In the genomic region with DNA sequence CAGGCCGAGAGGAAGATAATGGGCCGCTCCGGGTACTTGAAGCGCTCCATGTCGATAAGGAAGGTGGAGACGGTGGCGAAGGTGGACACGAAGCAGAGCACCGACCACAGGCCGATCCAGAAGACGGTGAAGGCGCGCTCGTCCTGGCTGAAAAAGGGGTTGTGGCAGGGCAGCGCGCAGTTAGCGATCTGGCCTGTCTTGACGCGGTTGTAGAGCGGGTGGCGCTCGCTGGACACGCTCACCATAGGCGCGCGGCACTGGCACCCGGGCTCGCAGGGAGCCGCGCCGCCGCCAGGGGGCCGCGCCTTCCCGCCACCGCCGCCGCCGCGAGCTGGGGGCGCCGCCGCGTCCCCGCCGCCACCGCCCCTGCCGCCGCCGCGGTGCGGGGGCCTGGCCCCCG, we compare ENCODE assay signal across 8 cellular contexts. TPM values are rescaled to one million over a fixed set of nuclear protein-coding genes. Genes with fewer than 3 reads are reported as not detected.
A peak's percentile ranks its signal among the peaks of the same experiment; 100 is the strongest.
DNase-seq lines count a peak whose midpoint lies in the region; ATAC-seq and TF ChIP-seq lines count a peak whose summit lies in the region.

No MANE protein-coding gene starts in this region.

- peak overlapping the region; percentile 99 for H3K4me2 ChIP-seq in IMR-90 (ENCODE audit: low read depth, low read length)

- CTCF ChIA-PET in IMR-90 (lab: Yijun Ruan, JAX), result interaction anchor here (0.6 to 2.0 kb wide), 5 partner anchors 234 to 1239 kb away, joined by 3 to 7 read pairs (median 4); no protein-coding TSS in a partner anchor
- CTCF ChIA-PET in activated CD8-positive, alpha-beta T cell treated with anti-CD3 and anti-CD28 coated beads for 36 hours (lab: Charles Lee), result no interaction called here

- peak; percentile 42 for TF ChIP-seq RAD21 in IMR-90 (IDR thresholded peaks at IDR 0.05; ENCODE audit: low read length)

- no TSS peak for BruUV-seq in IMR-90 (replicated peaks; lab: Mats Ljungman, UMichigan)

- no peak for TF ChIP-seq POLR2A in IMR-90 (IDR thresholded peaks at IDR 0.05; ENCODE audit: low read depth, low read length)

- peak overlapping the region in 1 of 2 experiments; percentile 42; a peak in 1 of 4 replicates for H4K8ac ChIP-seq in IMR-90 (ENCODE audit: low read depth in 2 of 2, low read length in 2 of 2)

- peak overlapping the region; percentile 32 for H2AK9ac ChIP-seq in IMR-90 (replicated peaks; ENCODE audit: low read depth, low read length, poor library complexity)

- 0 out of 2 replicates have a peak overlapping the region, but pooled peaks have one; percentile 16 for H3K56ac ChIP-seq in IMR-90 (ENCODE audit: extremely low read depth, insufficient read depth, low read length)

- peak overlapping the region; percentile 28; the same call in 1 of the 2 replicates for H2BK120ac ChIP-seq in IMR-90 (ENCODE audit: low read depth, low read length)

- peak overlapping the region; percentile 98 for H2AFZ ChIP-seq in IMR-90 (replicated peaks; ENCODE audit: low read length, poor library complexity)

- dilution Hi-C loops in IMR-90 (cut with HindIII; ENCODE audit: low sequenced_read_pairs, unreplicated experiment), result no loop called here

- H3K4me3 ChIP-seq in IMR-90 (ENCODE audit: insufficient read depth, low read depth, low read length) (peak overlapping the region; percentile 91), mucosa of rectum (ENCODE audit: low read length in 2 of 2) (peak overlapping the region; percentile 70 to 74), thymus (ENCODE audit: low read length) (peak overlapping the region; percentile 64)

- H3K18ac ChIP-seq in IMR-90 (ENCODE audit: low read depth, low read length), result no peak overlapping the region

- H3K4ac ChIP-seq in IMR-90 (ENCODE audit: low read depth, low read length), result peak overlapping the region; percentile 82

- in situ Hi-C loops in IMR-90 (cut with MboI; ENCODE audit: low sequenced_read_pairs), result loop anchor here (10.0 kb wide), 1 partner anchor 274 kb away; no protein-coding TSS in a partner anchor

- ATAC-seq in IMR-90 (ENCODE audit: low read depth), result peak; percentile 50
- peak; percentile 41 for ATAC-seq in activated CD8-positive, alpha-beta T cell treated with anti-CD3 and anti-CD28 coated beads for 36 hours
- ATAC-seq in esophagus mucosa, result peak; percentile 30
- ATAC-seq in HG03196 (IDR thresholded peaks at IDR 0.05; ENCODE audit: unreplicated experiment), result no peak

- H3K4me3 Mint-ChIP-seq in activated CD8-positive, alpha-beta T cell treated with anti-CD3 and anti-CD28 coated beads for 36 hours, result peak overlapping the region; percentile 65

- no peak overlapping the region for H3K23ac ChIP-seq in IMR-90 (ENCODE audit: low read depth, low read length)

- TF ChIP-seq CTCF in GM20000 (IDR thresholded peaks at IDR 0.05; ENCODE audit: extremely low read depth, missing control alignments) (peak; percentile 41), IMR-90 (conservative IDR thresholded peaks at IDR 0.05; ENCODE audit: low read depth, low read length) (peak; percentile 61)
- TF ChIP-seq CTCF in activated CD8-positive, alpha-beta T cell treated with anti-CD3 and anti-CD28 coated beads for 36 hours (IDR thresholded peaks at IDR 0.05), result no peak

- peaks cover 8% of the 10 kb centered on the region; the same call in 1 of the 2 replicates for H4K20me1 ChIP-seq in IMR-90 (ENCODE audit: insufficient read depth, low read length)

- peaks cover 60% of the 10 kb centered on the region for H3K27me3 Mint-ChIP-seq in activated CD8-positive, alpha-beta T cell treated with anti-CD3 and anti-CD28 coated beads for 36 hours

- H2BK15ac ChIP-seq in IMR-90 (ENCODE audit: low read depth, low read length), result 0 out of 3 replicates have a peak overlapping the region, but pooled peaks have one; percentile 15

- 1% methylated on average over 26 of the region's 53 CpGs; no CpG with 5 or more reads in 1 of the 2 experiments for WGBS in IMR-90 (ENCODE audit: extremely low coverage in 2 of 2, insufficient read length in 1 of 2), 2 experiments
- under 1% methylated on average over 53 of the region's 53 CpGs for WGBS in thymus

- intact Hi-C loops in IMR-90 (cut with micrococcal nuclease), result loop anchor here (5.0 to 10.0 kb wide), 4 partner anchors 362 to 964 kb away; no protein-coding TSS in a partner anchor
- intact Hi-C loops in activated CD8-positive, alpha-beta T cell treated with anti-CD3 and anti-CD28 coated beads for 36 hours (cut with micrococcal nuclease), result no loop called here

- 0 out of 2 replicates have a peak, but pooled peaks cover 2% of the 10 kb centered on the region for H3K27me3 ChIP-seq in IMR-90 (ENCODE audit: control insufficient read depth, insufficient read depth, low read length)
- H3K27me3 ChIP-seq in mucosa of rectum (ENCODE audit: control insufficient read depth in 2 of 2, insufficient read depth in 2 of 2, low read length in 2 of 2), result peaks cover 0 to 2% of the 10 kb centered on the region in 2 donors
- H3K27me3 ChIP-seq in thymus (ENCODE audit: control insufficient read depth, insufficient read depth), result peaks cover 82% of the 10 kb centered on the region

- H3K9ac ChIP-seq in IMR-90 (ENCODE audit: low read depth, low read length), result peak overlapping the region; percentile 74; the same call in 1 of the 2 replicates
- peak overlapping the region in 1 of 2 donors; percentile 69 for H3K9ac ChIP-seq in mucosa of rectum (ENCODE audit: low read depth in 1 of 2, low read length in 2 of 2)

- no peaks in the 10 kb centered on the region for H3K9me3 Mint-ChIP-seq in activated CD8-positive, alpha-beta T cell treated with anti-CD3 and anti-CD28 coated beads for 36 hours

- no peaks in the 10 kb centered on the region for H3K9me1 ChIP-seq in IMR-90 (ENCODE audit: insufficient read depth, low read length)

- peak; percentile 31 for DNase-seq in DMS114 treated with DMSO at 0.1 percent for 48 hours (lab: John Stamatoyannopoulos, UW; ENCODE audit: unreplicated experiment)
- peak; percentile 86 for DNase-seq in GM20000 (ENCODE audit: low spot score)
- DNase-seq in IMR-90, result peak; percentile 76
- DNase-seq in activated CD8-positive, alpha-beta T cell treated with anti-CD3 and anti-CD28 coated beads for 36 hours, result peak; percentile 36

- peak overlapping the region; percentile 78 for H3K14ac ChIP-seq in IMR-90 (replicated peaks; ENCODE audit: low read depth, low read length)

- H3K4me1 Mint-ChIP-seq in activated CD8-positive, alpha-beta T cell treated with anti-CD3 and anti-CD28 coated beads for 36 hours (ENCODE audit: low read depth), result peaks cover 22% of the 10 kb centered on the region

- H4K91ac ChIP-seq in IMR-90 (ENCODE audit: insufficient read depth, low read depth, low read length), result peak overlapping the region; percentile 76

- POLR2A ChIA-PET in IMR-90 (lab: Charles Lee; ENCODE audit: unreplicated experiment), result interaction anchor here (0.9 kb wide), 1 partner anchor 1139 kb away, joined by 3 read pairs; no protein-coding TSS in a partner anchor
- POLR2A ChIA-PET in activated CD8-positive, alpha-beta T cell treated with anti-CD3 and anti-CD28 coated beads for 36 hours (lab: Charles Lee), result no interaction called here

- H4K5ac ChIP-seq in IMR-90 (ENCODE audit: low read depth, low read length), result no peak overlapping the region

- H3K27ac ChIP-seq in IMR-90 (ENCODE audit: insufficient read depth, low read length) (peak overlapping the region; percentile 30; the same call in 1 of the 2 replicates), mucosa of rectum (ENCODE audit: low read depth in 2 of 2, low read length in 2 of 2) (no peak overlapping the region), thymus (ENCODE audit: low read depth) (no peak overlapping the region)

- no peak overlapping the region; the same call in 1 of the 2 replicates for H2AK5ac ChIP-seq in IMR-90 (ENCODE audit: low read depth, low read length)

- H3K36me3 ChIP-seq in IMR-90 (ENCODE audit: control insufficient read depth, insufficient read depth, low read length) (no peaks in the 10 kb centered on the region), mucosa of rectum (ENCODE audit: control insufficient read depth in 2 of 2, insufficient read depth in 2 of 2, low read length in 2 of 2) (no peaks in the 10 kb centered on the region), thymus (ENCODE audit: control insufficient read depth, insufficient read depth) (no peaks in the 10 kb centered on the region)

- no peaks in the 10 kb centered on the region for H3K36me3 Mint-ChIP-seq in activated CD8-positive, alpha-beta T cell treated with anti-CD3 and anti-CD28 coated beads for 36 hours (ENCODE audit: low read depth)

- H2BK5ac ChIP-seq in IMR-90 (ENCODE audit: low read depth, low read length, poor library complexity, severe bottlenecking), result peak overlapping the region; percentile 59

- H3K4me1 ChIP-seq in IMR-90 (ENCODE audit: control insufficient read depth, insufficient read depth, low read length), result peaks cover 7% of the 10 kb centered on the region
- H3K4me1 ChIP-seq in mucosa of rectum (ENCODE audit: control insufficient read depth in 2 of 2, insufficient read depth in 2 of 2, low read length in 2 of 2), result peaks cover 22 to 31% of the 10 kb centered on the region in 2 donors
- peaks cover 3% of the 10 kb centered on the region for H3K4me1 ChIP-seq in thymus (ENCODE audit: control insufficient read depth, insufficient read depth, low read length)

- no peaks in the 10 kb centered on the region for H3K9me3 ChIP-seq in IMR-90 (ENCODE audit: control insufficient read depth, insufficient read depth, low read length)
- no peaks in the 10 kb centered on the region for H3K9me3 ChIP-seq in mucosa of rectum (ENCODE audit: control insufficient read depth in 2 of 2, low read length in 2 of 2)
- peaks cover 2% of the 10 kb centered on the region for H3K9me3 ChIP-seq in thymus (ENCODE audit: control insufficient read depth)

- H3K79me1 ChIP-seq in IMR-90 (ENCODE audit: low read depth in 1 of 2, low read length in 2 of 2), result peaks cover 12 to 21% of the 10 kb centered on the region in 2 experiments

- no peak overlapping the region for H2BK20ac ChIP-seq in IMR-90 (ENCODE audit: low read depth, low read length)

- no peak overlapping the region for H3K27ac Mint-ChIP-seq in activated CD8-positive, alpha-beta T cell treated with anti-CD3 and anti-CD28 coated beads for 36 hours

TF ChIP-seq in IMR-90, 13 proteins besides CTCF, POLR2A, EP300 and RAD21:
- peak; percentile 32; the same call in 1 of the 2 replicates for TF ChIP-seq SMC3 (IDR thresholded peaks at IDR 0.05; ENCODE audit: low read depth, low read length)
- no peak for TF ChIP-seq FOS (IDR thresholded peaks at IDR 0.05; ENCODE audit: low read depth, low read length)

RNA-seq across cellular contexts. Expression of gene FZD8, which starts 1.6 kb away (rescaled TPM):
- 3.6 and 4.4 TPM in 2 replicates for total RNA-seq in IMR-90 (2012; rRNA removed)
- 3.9 and 4.8 TPM in 2 replicates for polyA plus RNA-seq in IMR-90 (2012; rRNA removed)
- polyA plus RNA-seq in IMR-90 (2012; cell fraction: cytosol; rRNA removed), result 2.1 and 4.9 TPM in 2 replicates
- 5.1 and 9.6 TPM in 2 replicates for polyA plus RNA-seq in IMR-90 (2012; cell fraction: nucleus; rRNA removed; ENCODE audit: low replicate concordance)
- under 1 TPM; 0.14 to 0.22 TPM for total RNA-seq in activated CD8-positive, alpha-beta T cell treated with anti-CD3 and anti-CD28 coated beads for 36 hours
- 0.56 TPM for total RNA-seq in esophagus mucosa
- polyA plus RNA-seq in thymus, result 2.1 TPM

RNA-seq across cellular contexts. Expression of gene GJD4, which starts 35.3 kb away (rescaled TPM):
- total RNA-seq in IMR-90 (2012; rRNA removed) (not detected in 2 replicates), esophagus mucosa (not detected)
- polyA plus RNA-seq in IMR-90 (2012; rRNA removed) (0.06 TPM in 1 of 2 replicates, not detected in the other), thymus (0.07 TPM)
- polyA plus RNA-seq in IMR-90 (2012; cell fraction: cytosol; rRNA removed), result not detected in 2 replicates
- 0.04 TPM in 1 of 2 replicates, not detected in the other for polyA plus RNA-seq in IMR-90 (2012; cell fraction: nucleus; rRNA removed; ENCODE audit: low replicate concordance)
- not detected for total RNA-seq in activated CD8-positive, alpha-beta T cell treated with anti-CD3 and anti-CD28 coated beads for 36 hours

Comparison
In these comparisons a context has a peak if more than half of its experiments do, and no peak if none do; other contexts are left out.
1. DNase-seq: peak in every context shown above with its lines; median percentile 86 in GM20000; 76 in IMR-90; 36 in activated CD8-positive, alpha-beta T cell treated with anti-CD3 and anti-CD28 coated beads for 36 hours; 31 in DMS114 treated with DMSO at 0.1 percent for 48 hours.